In genomic region chr11:66484825-66485380, GRCh38 we compare ENCODE assay signal across 18 cellular contexts. TPM values are rescaled to one million over a fixed set of nuclear protein-coding genes. Genes with fewer than 3 reads are reported as not detected.
DNase-seq lines count a peak whose midpoint lies in the region; FAIRE-seq and TF ChIP-seq lines count a peak whose summit lies in the region.
"Had no signal": no experiment of that assay in that cellular context is flagged by ENCODE, and none has a peak within 500 bp of the region (broad histone marks: within the 10 kb centered on the region; RNA-seq: fewer than 3 reads in every experiment).

No MANE protein-coding gene starts in this region.

- no peaks in the 10 kb centered on the region for H3K27me3 ChIP-seq in H1 (replicated peaks in 1 of 4; ENCODE audit: control insufficient read depth in 3 of 4, extremely low read depth in 1 of 4, insufficient read depth in 3 of 4, low read length in 3 of 4)
- H3K27me3 ChIP-seq in osteoblast (ENCODE audit: insufficient read depth, low read length) = no peaks in the 10 kb centered on the region
- H3K27me3 ChIP-seq: BLaER1 had no signal

- no peak overlapping the region for H2BK5ac ChIP-seq in H1 (ENCODE audit: low read depth, low read length)

- TF ChIP-seq EP300 in H1 (IDR thresholded peaks at IDR 0.05; ENCODE audit: borderline replicate concordance in 1 of 2, low read depth in 2 of 2, low read length in 2 of 2) = no peak

- no peaks in the 10 kb centered on the region for H3K9me3 Mint-ChIP-seq in activated CD4-positive, alpha-beta T cell treated with anti-CD3 and anti-CD28 coated beads, Interleukin-2, amount 10 ng/mL, durations not matched to agents 7 days and 5 days
- H3K9me3 Mint-ChIP-seq: CD14-positive monocyte; CD4-positive, alpha-beta memory T cell; GM23338 had no signal

- H4K5ac ChIP-seq in H1 (ENCODE audit: insufficient read length, low read depth, low read length) = no peak overlapping the region

- no peak overlapping the region for H2BK12ac ChIP-seq in H1 (ENCODE audit: low read depth, low read length)

- TF ChIP-seq CTCF in RWPE1 (conservative IDR thresholded peaks at IDR 0.05; ENCODE audit: low read depth) (no peak), H1 (IDR thresholded peaks at IDR 0.05; ENCODE audit: control extremely low read depth in 1 of 3, insufficient read depth in 1 of 3, low read depth in 1 of 3, low read length in 3 of 3) (no peak), osteoblast (IDR thresholded peaks at IDR 0.05; ENCODE audit: extremely low read depth, low read depth, low read length) (no peak)

- peak overlapping the region; percentile 50 for H3K27ac Mint-ChIP-seq in activated CD4-positive, alpha-beta T cell treated with anti-CD3 and anti-CD28 coated beads, Interleukin-2, amount 10 ng/mL, durations not matched to agents 7 days and 5 days
- H3K27ac Mint-ChIP-seq: GM23338 had no signal

- H3K23me2 ChIP-seq in H1 (ENCODE audit: low read depth, low read length) = no peaks in the 10 kb centered on the region; the same call in 1 of the 2 replicates

- no peak overlapping the region for H3K14ac ChIP-seq in H1 (ENCODE audit: insufficient read length)

- H3K4me3 ChIP-seq in H1 (ENCODE audit: extremely low read depth in 1 of 4, insufficient read depth in 2 of 4, low read depth in 3 of 4, low read length in 4 of 4) = no peak overlapping the region
- H3K4me3 ChIP-seq in osteoblast (ENCODE audit: insufficient read depth, low read length) = no peak overlapping the region
- H3K4me3 ChIP-seq: BLaER1, GM23338 had no signal

- H2AFZ ChIP-seq in H1 (ENCODE audit: low read length) (no peak overlapping the region), osteoblast (ENCODE audit: low read length) (no peak overlapping the region)
- H2AFZ ChIP-seq: GM23338 had no signal

- H3K18ac ChIP-seq in H1 (ENCODE audit: extremely low read depth, low read length) = no peak overlapping the region

- TF ChIP-seq POLR2A in H1 (IDR thresholded peaks at IDR 0.05; ENCODE audit: control extremely low read depth in 1 of 2, low read depth in 2 of 2, low read length in 2 of 2) = no peak

- H3K27ac ChIP-seq in RWPE1 (peak overlapping the region; percentile 8; the same call in 1 of the 2 replicates), H1 (ENCODE audit: low read depth, low read length) (no peak overlapping the region), osteoblast (ENCODE audit: low read depth, low read length) (no peak overlapping the region)
- H3K27ac ChIP-seq: BLaER1 had no signal

- H3K9me3 ChIP-seq in H1 (ENCODE audit: insufficient read depth in 2 of 2, low read depth in 1 of 2, low read length in 1 of 2) = no peaks in the 10 kb centered on the region
- no peaks in the 10 kb centered on the region for H3K9me3 ChIP-seq in osteoblast (ENCODE audit: low read depth, low read length)
- H3K9me3 ChIP-seq: BLaER1 had no signal

- CTCF ChIA-PET in activated CD4-positive, alpha-beta T cell treated with anti-CD3 and anti-CD28 coated beads, Interleukin-2, amount 10 ng/mL, durations not matched to agents 7 days and 5 days (lab: Charles Lee) = interaction anchor here (1.3 kb wide), 1 partner anchor 17 kb away, joined by 3 read pairs; no protein-coding TSS in a partner anchor
- CTCF ChIA-PET in RWPE1 (lab: Yijun Ruan, JAX) (interaction anchor here (0.6 kb wide), 1 partner anchor 379 kb away, joined by 3 read pairs; no protein-coding TSS in a partner anchor), H1 (lab: Charles Lee; ENCODE audit: partially characterized antibody) (interaction anchor here (1.4 to 2.0 kb wide), 4 partner anchors 12 to 194 kb away, joined by 3 to 8 read pairs (median 4); no protein-coding TSS in a partner anchor)

- no peaks in the 10 kb centered on the region for H3K79me1 ChIP-seq in H1 (ENCODE audit: low read depth, low read length)

- peak overlapping the region; percentile 51; the same call in 1 of the 2 replicates for H4K8ac ChIP-seq in H1 (ENCODE audit: extremely low read depth, insufficient read depth, low read length)

- H3K36me3 ChIP-seq in H1 (ENCODE audit: control insufficient read depth in 2 of 4, insufficient read depth in 4 of 4, low read length in 3 of 4) (peaks cover 0 to 14% (median 5%) of the 10 kb centered on the region in 4 experiments; a peak in 5 of 8 replicates), osteoblast (ENCODE audit: insufficient read depth, low read length) (peaks cover 19% of the 10 kb centered on the region)

- WGBS in H1 (ENCODE audit: extremely low coverage in 1 of 2, insufficient coverage in 1 of 2, insufficient read length in 1 of 2, insufficient replicate concordance in 2 of 2, low coverage in 1 of 2, low lambda C conversion rate in 2 of 2, missing lambda C conversion rate in 1 of 2), 2 experiments = 87% methylated on average over 6 of the region's 7 CpGs; no CpG with 5 or more reads in 1 of the 2 experiments

- H3K56ac ChIP-seq in H1 (replicated peaks; ENCODE audit: insufficient read length, low read depth, low read length) = no peak overlapping the region

- no peak for DNase-seq in activated CD4-positive, alpha-beta T cell treated with anti-CD3 and anti-CD28 coated beads, Interleukin-2, amount 10 ng/mL, durations not matched to agents 7 days and 5 days
- DNase-seq in activated CD4-positive, alpha-beta T cell treated with anti-CD3 and anti-CD28 coated beads for 48 hours = no peak
- DNase-seq in RWPE1 (ENCODE audit: low spot score) (no peak), H1 (ENCODE audit: low read depth in 1 of 2, low spot score in 2 of 2) (no peak), osteoblast (ENCODE audit: insufficient read length, low spot score, missing footprints) (peak; percentile 34), mucosa of gallbladder (ENCODE audit: low spot score) (no peak), NCI-H510A treated with DMSO at 0.1 percent for 48 hours (lab: John Stamatoyannopoulos, UW) (no peak), epidermal melanocyte (ENCODE audit: insufficient read length, low spot score) (no peak)
- DNase-seq: 8988T; CD4-positive, alpha-beta memory T cell; DMS153; DMS79; GDM1; H7 had no signal

- H4K20me1 ChIP-seq in H1 (replicated peaks in 1 of 2; ENCODE audit: control insufficient read depth in 1 of 2, insufficient read depth in 2 of 2, low read length in 2 of 2) = peaks cover 0 to 2% of the 10 kb centered on the region in 2 experiments
- peaks cover 3% of the 10 kb centered on the region for H4K20me1 ChIP-seq in osteoblast (ENCODE audit: insufficient read depth, low read length)
- H4K20me1 ChIP-seq: BLaER1 had no signal

- no peaks in the 10 kb centered on the region for H3K27me3 Mint-ChIP-seq in activated CD4-positive, alpha-beta T cell treated with anti-CD3 and anti-CD28 coated beads, Interleukin-2, amount 10 ng/mL, durations not matched to agents 7 days and 5 days
- H3K27me3 Mint-ChIP-seq: CD4-positive, alpha-beta memory T cell had no signal

- peaks cover 15% of the 10 kb centered on the region for H3K4me1 Mint-ChIP-seq in activated CD4-positive, alpha-beta T cell treated with anti-CD3 and anti-CD28 coated beads, Interleukin-2, amount 10 ng/mL, durations not matched to agents 7 days and 5 days

- H2BK120ac ChIP-seq in H1 (replicated peaks; ENCODE audit: low read depth, low read length) = no peak overlapping the region

- H3K79me2 ChIP-seq in H1 (ENCODE audit: control insufficient read depth in 1 of 2, insufficient read depth in 2 of 2, low read length in 2 of 2) (no peaks in the 10 kb centered on the region), osteoblast (ENCODE audit: insufficient read depth, low read length) (peaks cover 3% of the 10 kb centered on the region)

- no peak overlapping the region for H2BK15ac ChIP-seq in H1 (ENCODE audit: low read length)

- no peak overlapping the region for H3K23ac ChIP-seq in H1 (ENCODE audit: insufficient read length)

- FAIRE-seq in H1 (lab: Jason Lieb, UNC) = no peak
- FAIRE-seq: HepG2 had no signal

- H3K4ac ChIP-seq in H1 (replicated peaks; ENCODE audit: insufficient read length, low read depth, low read length) = no peak overlapping the region

- no peak overlapping the region for H4K91ac ChIP-seq in H1 (replicated peaks; ENCODE audit: insufficient read length, low read length)

- H3K36me3 Mint-ChIP-seq in activated CD4-positive, alpha-beta T cell treated with anti-CD3 and anti-CD28 coated beads, Interleukin-2, amount 10 ng/mL, durations not matched to agents 7 days and 5 days (ENCODE audit: low read depth) = peaks cover 13% of the 10 kb centered on the region

- no peak overlapping the region for H3K4me3 Mint-ChIP-seq in activated CD4-positive, alpha-beta T cell treated with anti-CD3 and anti-CD28 coated beads, Interleukin-2, amount 10 ng/mL, durations not matched to agents 7 days and 5 days
- H3K4me3 Mint-ChIP-seq: CD4-positive, alpha-beta memory T cell; GM23338 had no signal

- H2BK20ac ChIP-seq in H1 (ENCODE audit: low read length) = no peak overlapping the region

- TF ChIP-seq RAD21 in H1 (IDR thresholded peaks at IDR 0.05 in 1 of 2, conservative IDR thresholded peaks at IDR 0.05 in 1 of 2; ENCODE audit: low read depth in 2 of 2, low read length in 2 of 2) = no peak

- no peak overlapping the region for H2AK5ac ChIP-seq in H1 (ENCODE audit: low read depth, low read length)

- no peak overlapping the region for H3K4me2 ChIP-seq in H1 (ENCODE audit: insufficient read depth in 1 of 2, low read depth in 2 of 2, low read length in 2 of 2)
- no peak overlapping the region for H3K4me2 ChIP-seq in osteoblast (ENCODE audit: insufficient read depth, low read length)
- H3K4me2 ChIP-seq: BLaER1, GM23338 had no signal

- POLR2A ChIA-PET in activated CD4-positive, alpha-beta T cell treated with anti-CD3 and anti-CD28 coated beads, Interleukin-2, amount 10 ng/mL, durations not matched to agents 7 days and 5 days (lab: Charles Lee) = no interaction called here
- POLR2A ChIA-PET in RWPE1 (lab: Yijun Ruan, JAX; ENCODE audit: low non-redundant PET) (no interaction called here), H1 (lab: Charles Lee; ENCODE audit: partially characterized antibody) (interaction anchor here (0.9 kb wide), 1 partner anchor 16 kb away, joined by 4 read pairs; no protein-coding TSS in a partner anchor)

- H3K4me1 ChIP-seq in H1 (replicated peaks in 1 of 4; ENCODE audit: control insufficient read depth in 3 of 4, insufficient read depth in 4 of 4, low read length in 3 of 4) (no peaks in the 10 kb centered on the region), osteoblast (ENCODE audit: insufficient read depth, low read length) (peaks cover 4% of the 10 kb centered on the region)

- H3K9ac ChIP-seq in H1 (replicated peaks in 1 of 4; ENCODE audit: extremely low read depth in 1 of 4, low read depth in 3 of 4, low read length in 3 of 4) = no peak overlapping the region
- H3K9ac ChIP-seq: BLaER1 had no signal

RNA-seq across cellular contexts. Expression of gene DPP3, which starts 4.7 kb away (rescaled TPM):
- total RNA-seq in activated CD4-positive, alpha-beta T cell treated with anti-CD3 and anti-CD28 coated beads, Interleukin-2, amount 10 ng/mL, durations not matched to agents 7 days and 5 days = 10 to 100 TPM; 78.4 to 82.3 TPM
- 82.7 and 86.4 TPM in 2 replicates for total RNA-seq in H1 (2021; fragmentation: NEBNext Ultra II Directional; extraction: Animal tissue kit (Norgen Biotek cat#: 25700))
- 75.1 and 90.6 TPM in 2 replicates for polyA plus RNA-seq in H1 (2011; rRNA removed)
- polyA plus RNA-seq in H1 (2011; cell fraction: cytosol; rRNA removed) = 78.8 TPM
- 231 TPM for polyA plus RNA-seq in H1 (2011; cell fraction: nucleus; rRNA removed)
- 67.1 to 86.6 TPM (median 82.3 TPM) in 4 replicates for polyA plus RNA-seq in H1 (2012, experiment 1 of 2)
- polyA plus RNA-seq in H1 (2012, experiment 2 of 2) = 84.4 TPM
- 35.6 TPM for polyA plus RNA-seq in H1 (2013, experiment 1 of 2)
- polyA plus RNA-seq in H1 (2013, experiment 2 of 2) = 33.7 TPM
- 126 TPM in 2 replicates for polyA minus RNA-seq in H1 (2011; rRNA and poly(A)+ RNA removed)
- polyA minus RNA-seq in H1 (2011; cell fraction: cytosol; rRNA and poly(A)+ RNA removed) = 122 TPM
- 94.0 TPM for polyA minus RNA-seq in H1 (2011; cell fraction: nucleus; rRNA and poly(A)+ RNA removed)
- total RNA-seq in osteoblast = 35.8 and 36.5 TPM in 2 replicates
- total RNA-seq in mucosa of gallbladder = 61.2 TPM

RNA-seq across cellular contexts. Expression of gene PELI3, which starts 18.2 kb away (rescaled TPM):
- total RNA-seq in activated CD4-positive, alpha-beta T cell treated with anti-CD3 and anti-CD28 coated beads, Interleukin-2, amount 10 ng/mL, durations not matched to agents 7 days and 5 days = 1 to 10 TPM; 6.7 to 7.2 TPM
- total RNA-seq in H1 (2021; fragmentation: NEBNext Ultra II Directional; extraction: Animal tissue kit (Norgen Biotek cat#: 25700)) = 7.6 TPM in 2 replicates
- 5.2 and 7.6 TPM in 2 replicates for polyA plus RNA-seq in H1 (2011; rRNA removed)
- polyA plus RNA-seq in H1 (2011; cell fraction: cytosol; rRNA removed) = 5.3 TPM
- 9.8 TPM for polyA plus RNA-seq in H1 (2011; cell fraction: nucleus; rRNA removed)
- polyA plus RNA-seq in H1 (2012, experiment 1 of 2) = 3.7 to 8.0 TPM (median 5.7 TPM) in 4 replicates
- 5.6 TPM for polyA plus RNA-seq in H1 (2012, experiment 2 of 2)
- polyA plus RNA-seq in H1 (2013, experiment 1 of 2) = 3.1 TPM
- polyA plus RNA-seq in H1 (2013, experiment 2 of 2) = 3.5 TPM
- polyA minus RNA-seq in H1 (2011; rRNA and poly(A)+ RNA removed) = 7.4 and 11.2 TPM in 2 replicates
- 6.5 TPM for polyA minus RNA-seq in H1 (2011; cell fraction: cytosol; rRNA and poly(A)+ RNA removed)
- polyA minus RNA-seq in H1 (2011; cell fraction: nucleus; rRNA and poly(A)+ RNA removed) = 18.7 TPM
- 18.9 and 19.2 TPM in 2 replicates for total RNA-seq in osteoblast
- 20.3 TPM for total RNA-seq in mucosa of gallbladder

RNA-seq across cellular contexts. Expression of gene BBS1, which starts 25.5 kb away (rescaled TPM):
- 10 to 100 TPM; 13.3 to 17.4 TPM for total RNA-seq in activated CD4-positive, alpha-beta T cell treated with anti-CD3 and anti-CD28 coated beads, Interleukin-2, amount 10 ng/mL, durations not matched to agents 7 days and 5 days
- 19.1 and 22.1 TPM in 2 replicates for total RNA-seq in H1 (2021; fragmentation: NEBNext Ultra II Directional; extraction: Animal tissue kit (Norgen Biotek cat#: 25700))
- polyA plus RNA-seq in H1 (2011; rRNA removed) = 19.5 and 33.7 TPM in 2 replicates
- polyA plus RNA-seq in H1 (2011; cell fraction: cytosol; rRNA removed) = 26.9 TPM
- 59.4 TPM for polyA plus RNA-seq in H1 (2011; cell fraction: nucleus; rRNA removed)
- polyA plus RNA-seq in H1 (2012, experiment 1 of 2) = 18.6 to 24.3 TPM (median 22.4 TPM) in 4 replicates
- 14.7 TPM for polyA plus RNA-seq in H1 (2012, experiment 2 of 2)
- polyA plus RNA-seq in H1 (2013, experiment 1 of 2) = 11.0 TPM
- polyA plus RNA-seq in H1 (2013, experiment 2 of 2) = 10.8 TPM
- polyA minus RNA-seq in H1 (2011; rRNA and poly(A)+ RNA removed) = 23.6 and 31.8 TPM in 2 replicates
- 32.1 TPM for polyA minus RNA-seq in H1 (2011; cell fraction: cytosol; rRNA and poly(A)+ RNA removed)
- 30.9 TPM for polyA minus RNA-seq in H1 (2011; cell fraction: nucleus; rRNA and poly(A)+ RNA removed)
- total RNA-seq in osteoblast = 39.2 and 43.8 TPM in 2 replicates
- 72.9 TPM for total RNA-seq in mucosa of gallbladder

RNA-seq across cellular contexts. Expression of gene MRPL11, which starts 46.3 kb away (rescaled TPM):
- 10 to 100 TPM; 72.4 to 76.4 TPM for total RNA-seq in activated CD4-positive, alpha-beta T cell treated with anti-CD3 and anti-CD28 coated beads, Interleukin-2, amount 10 ng/mL, durations not matched to agents 7 days and 5 days
- total RNA-seq in H1 (2021; fragmentation: NEBNext Ultra II Directional; extraction: Animal tissue kit (Norgen Biotek cat#: 25700)) = 141 and 152 TPM in 2 replicates
- 105 and 106 TPM in 2 replicates for polyA plus RNA-seq in H1 (2011; rRNA removed)
- polyA plus RNA-seq in H1 (2011; cell fraction: cytosol; rRNA removed) = 116 TPM
- polyA plus RNA-seq in H1 (2011; cell fraction: nucleus; rRNA removed) = 102 TPM
- 161 to 181 TPM (median 177 TPM) in 4 replicates for polyA plus RNA-seq in H1 (2012, experiment 1 of 2)
- 290 TPM for polyA plus RNA-seq in H1 (2012, experiment 2 of 2)
- 187 TPM for polyA plus RNA-seq in H1 (2013, experiment 1 of 2)
- 199 TPM for polyA plus RNA-seq in H1 (2013, experiment 2 of 2)
- 45.4 and 61.3 TPM in 2 replicates for polyA minus RNA-seq in H1 (2011; rRNA and poly(A)+ RNA removed)
- polyA minus RNA-seq in H1 (2011; cell fraction: cytosol; rRNA and poly(A)+ RNA removed) = 31.3 TPM
- 11.6 TPM for polyA minus RNA-seq in H1 (2011; cell fraction: nucleus; rRNA and poly(A)+ RNA removed)
- 31.5 and 33.3 TPM in 2 replicates for total RNA-seq in osteoblast
- 32.8 TPM for total RNA-seq in mucosa of gallbladder
